In genomic region chr5:172434246-172434645, GRCh38 we compare ENCODE assay signal across 19 cellular contexts. TPM values are rescaled to one million over a fixed set of nuclear protein-coding genes. Genes with fewer than 3 reads are reported as not detected.
DNase-seq lines count a peak whose midpoint lies in the region; ATAC-seq, FAIRE-seq and TF ChIP-seq lines count a peak whose summit lies in the region.
"Had no signal": no experiment of that assay in that cellular context is flagged by ENCODE, and none has a peak within 500 bp of the region (broad histone marks: within the 10 kb centered on the region; RNA-seq: fewer than 3 reads in every experiment).

No MANE protein-coding gene starts in this region.

- H3K9me3 ChIP-seq in kidney (ENCODE audit: control insufficient read depth in 1 of 2, low read length in 2 of 2) (no peaks in the 10 kb centered on the region), sigmoid colon (no peaks in the 10 kb centered on the region), aorta (ENCODE audit: control insufficient read depth, low read length) (no peaks in the 10 kb centered on the region)
- H3K9me3 ChIP-seq: A549, HAP-1 had no signal

- no peaks in the 10 kb centered on the region for H3K36me3 ChIP-seq in kidney (ENCODE audit: control insufficient read depth in 1 of 2, insufficient read depth in 2 of 2, low read length in 2 of 2)
- no peaks in the 10 kb centered on the region for H3K36me3 ChIP-seq in sigmoid colon
- no peaks in the 10 kb centered on the region for H3K36me3 ChIP-seq in aorta (ENCODE audit: control insufficient read depth in 1 of 2, insufficient read depth in 2 of 2, low read length in 1 of 2)
- H3K36me3 ChIP-seq: HAP-1 had no signal

- H3K4me3 ChIP-seq in coronary artery = no peak overlapping the region
- H3K4me3 ChIP-seq in kidney (ENCODE audit: low read length in 2 of 2) = no peak overlapping the region
- no peak overlapping the region for H3K4me3 ChIP-seq in sigmoid colon
- no peak overlapping the region for H3K4me3 ChIP-seq in aorta (ENCODE audit: low read length in 2 of 2)
- H3K4me3 ChIP-seq: A549, HAP-1 had no signal

- FAIRE-seq in kidney (lab: Jason Lieb, UNC) = no peak
- FAIRE-seq: A549, D721Med, GM12892, H1, HepG2, HTR-8/SVneo had no signal

- peak overlapping the region in 1 of 2 donors; percentile 42 for H3K27ac ChIP-seq in coronary artery
- H3K27ac ChIP-seq in kidney (ENCODE audit: low read depth in 2 of 2, low read length in 2 of 2) = no peak overlapping the region
- H3K27ac ChIP-seq in sigmoid colon = peak overlapping the region; percentile 22 to 95 (median 36)
- H3K27ac ChIP-seq in aorta (ENCODE audit: low read depth in 1 of 2, low read length in 2 of 2) = no peak overlapping the region
- H3K27ac ChIP-seq: A549 had no signal

- no peak for TF ChIP-seq CTCF in coronary artery (IDR thresholded peaks at IDR 0.05)
- TF ChIP-seq CTCF in kidney (IDR thresholded peaks at IDR 0.05; ENCODE audit: borderline replicate concordance, extremely low read depth, insufficient read depth) = no peak
- TF ChIP-seq CTCF in sigmoid colon (IDR thresholded peaks at IDR 0.05) = no peak

- H3K27me3 ChIP-seq in sigmoid colon (no peaks in the 10 kb centered on the region), aorta (ENCODE audit: control insufficient read depth in 1 of 2, insufficient read depth in 2 of 2, low read length in 1 of 2) (no peaks in the 10 kb centered on the region)

- ATAC-seq in aorta (ENCODE audit: low FRiP score) (no peak), HG02840 (IDR thresholded peaks at IDR 0.05; ENCODE audit: low FRiP score, unreplicated experiment) (no peak)
- ATAC-seq: A549; CD8-positive, alpha-beta T cell; HepG2 had no signal

- no peak for TF ChIP-seq POLR2A in sigmoid colon (IDR thresholded peaks at IDR 0.05)

- no peak overlapping the region for H3K9ac ChIP-seq in kidney (ENCODE audit: low read length in 2 of 2)

- H3K4me1 ChIP-seq in kidney (ENCODE audit: control insufficient read depth in 1 of 2, insufficient read depth in 1 of 2, low read depth in 1 of 2, low read length in 2 of 2) (peaks cover 0 to 3% of the 10 kb centered on the region in 2 donors), sigmoid colon (peaks cover 0 to 64% (median 49%) of the 10 kb centered on the region in 4 donors), aorta (ENCODE audit: control insufficient read depth in 1 of 2, insufficient read depth in 2 of 2, low read length in 2 of 2) (no peaks in the 10 kb centered on the region)
- H3K4me1 ChIP-seq: HAP-1 had no signal

- 79 to 86% methylated on average over 7 of the region's 7 CpGs for WGBS in sigmoid colon, 2 donors
- 73 to 75% methylated on average over 7 of the region's 7 CpGs for WGBS in aorta, 2 donors

- no peak for TF ChIP-seq EP300 in sigmoid colon (IDR thresholded peaks at IDR 0.05)

- intact Hi-C loops in kidney (cut with DNase I) = no loop called here
- intact Hi-C loops in sigmoid colon (cut with DNase I) = no loop called here
- intact Hi-C loops in aorta (cut with DNase I) = no loop called here

- DNase-seq in coronary artery (ENCODE audit: low spot score) = peak; percentile 63
- DNase-seq in kidney = peak; percentile 43
- no peak for DNase-seq in sigmoid colon
- peak; percentile 29 to 74 for DNase-seq in aorta
- DNase-seq in NCI-H345 (lab: John Stamatoyannopoulos, UW) = no peak
- DNase-seq in NCI-H526 (lab: John Stamatoyannopoulos, UW) = no peak
- DNase-seq: CD8-positive, alpha-beta T cell; COR-L47; DMS153; DND-41; GDM1 had no signal

RNA-seq across cellular contexts. Expression of gene SH3PXD2B, which starts 20.1 kb away (rescaled TPM):
- total RNA-seq in kidney = 22.8 TPM
- 3.1 TPM for polyA plus RNA-seq in kidney (ENCODE audit: insufficient read depth, low read depth, low replicate concordance)
- total RNA-seq in sigmoid colon = 10 to 100 TPM; 19.3 to 45.7 (median 20.9) TPM
- 1 to 10 TPM; 3.6 to 9.2 (median 3.9) TPM for polyA plus RNA-seq in sigmoid colon
- 10 to 100 TPM; 43.3 to 69.1 TPM for total RNA-seq in aorta
- 1 to 10 TPM; 4.5 to 7.3 TPM for polyA plus RNA-seq in aorta

Comparison
In these comparisons a context has a peak if more than half of its experiments do, and no peak if none do; other contexts are left out.
1. DNase-seq: peak in coronary artery (single experiment), kidney (single experiment) and aorta (2 of 2); none in sigmoid colon (single experiment), NCI-H345 (single experiment) and NCI-H526 (0 of 2).
2. H3K27ac ChIP-seq: peak in sigmoid colon (4 of 4); none in kidney (0 of 2) and aorta (0 of 2).